ENCODE assay signal across 25 cellular contexts in the genomic region with DNA sequence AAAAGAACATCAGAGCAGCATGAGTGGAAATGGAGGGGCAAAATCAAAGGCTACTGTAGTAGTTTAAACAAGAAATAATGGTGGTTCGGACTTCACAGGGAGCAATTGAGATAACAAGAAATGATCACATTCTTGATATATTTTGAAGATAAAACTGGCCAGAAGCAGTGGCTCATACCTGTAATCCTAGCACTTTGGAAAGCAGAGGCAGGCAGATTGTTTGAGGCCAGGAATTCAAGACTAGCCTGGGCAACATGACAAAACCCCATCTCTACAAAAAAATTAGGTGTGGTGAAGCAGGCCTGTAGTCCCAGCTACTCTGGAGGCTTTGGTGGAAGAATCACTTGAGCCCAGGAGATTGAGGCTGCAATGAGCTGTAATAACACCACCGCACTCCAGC.
"Had no signal": no experiment of that assay in that cellular context is flagged by ENCODE, and none has a peak within 500 bp of the region (broad histone marks: within the 10 kb centered on the region; RNA-seq: fewer than 3 reads in every experiment).

No MANE protein-coding gene starts in this region.

- H3K4me3 Mint-ChIP-seq: natural killer cell; nephron; neural progenitor cell; stimulated activated effector memory CD8-positive, alpha-beta T cell treated with anti-CD3 and anti-CD28 coated beads, Interleukin-12 subunit alpha, Interleukin-12 subunit beta, amount 100 ng/mL, for 72 hours; stimulated activated naive B cell treated with anti-CD40 and anti-IgM and Interleukin-4, amounts not matched to agents 10 μg/mL and 1 μg/mL and 100 μg/mL, for 72 hours; stimulated activated naive CD8-positive, alpha-beta T cell treated with anti-CD3 and anti-CD28 coated beads, Interleukin-15, Interleukin-2, amounts not matched to agents 100 ng/mL and 50 ng/mL, for 24 hours; type B pancreatic cell had no signal

- H3K4me1 Mint-ChIP-seq: natural killer cell; nephron; neural progenitor cell; stimulated activated naive B cell treated with anti-CD40 and anti-IgM and Interleukin-4, amounts not matched to agents 10 μg/mL and 1 μg/mL and 100 μg/mL, for 72 hours had no signal

- H3K27me3 Mint-ChIP-seq: progenitor cell of endocrine pancreas; stimulated activated naive B cell treated with anti-CD40 and anti-IgM and Interleukin-4, amounts not matched to agents 10 μg/mL and 1 μg/mL and 100 μg/mL, for 72 hours; stimulated activated naive CD8-positive, alpha-beta T cell treated with anti-CD3 and anti-CD28 coated beads, Interleukin-15, Interleukin-2, amounts not matched to agents 100 ng/mL and 50 ng/mL, for 24 hours; type B pancreatic cell had no signal

- H3K27ac Mint-ChIP-seq: natural killer cell; nephron; neural progenitor cell; progenitor cell of endocrine pancreas; stimulated activated effector memory CD8-positive, alpha-beta T cell treated with anti-CD3 and anti-CD28 coated beads, Interleukin-12 subunit alpha, Interleukin-12 subunit beta, amount 100 ng/mL, for 72 hours; stimulated activated naive CD8-positive, alpha-beta T cell treated with anti-CD3 and anti-CD28 coated beads, Interleukin-15, Interleukin-2, amounts not matched to agents 100 ng/mL and 50 ng/mL, for 24 hours; type B pancreatic cell had no signal

- H3K36me3 Mint-ChIP-seq: natural killer cell had no signal

- H3K9me3 Mint-ChIP-seq: natural killer cell; stimulated activated effector memory CD8-positive, alpha-beta T cell treated with anti-CD3 and anti-CD28 coated beads, Interleukin-12 subunit alpha, Interleukin-12 subunit beta, amount 100 ng/mL, for 72 hours; stimulated activated naive B cell treated with anti-CD40 and anti-IgM and Interleukin-4, amounts not matched to agents 10 μg/mL and 1 μg/mL and 100 μg/mL, for 72 hours; stimulated activated naive CD8-positive, alpha-beta T cell treated with anti-CD3 and anti-CD28 coated beads, Interleukin-15, Interleukin-2, amounts not matched to agents 100 ng/mL and 50 ng/mL, for 24 hours; type B pancreatic cell had no signal

- DNase-seq: natural killer cell; occipital lobe; ovary; posterior cingulate gyrus; psoas muscle; right cardiac atrium; right lobe of liver; sigmoid colon; small intestine; stimulated activated CD4-positive, alpha-beta T cell treated with anti-CD3 and anti-CD28 coated beads, Interleukin-15, amount 100 ng/mL, for 24 hours; stimulated activated CD4-positive, alpha-beta T cell treated with anti-CD3 and anti-CD28 coated beads, Interleukin-2, amount 100 ng/mL, for 24 hours; stimulated activated CD4-positive, alpha-beta T cell treated with anti-CD3 and anti-CD28 coated beads, Interleukin-2, amount 100 ng/mL, for 48 hours; stimulated activated CD4-positive, alpha-beta T cell treated with anti-CD3 and anti-CD28 coated beads, Interleukin-4, amount 100 ng/mL, for 24 hours; stimulated activated naive B cell treated with anti-CD40 and anti-IgM and Interleukin-4, amounts not matched to agents 10 μg/mL and 1 μg/mL and 100 μg/mL, for 72 hours; stimulated activated naive CD4-positive, alpha-beta T cell treated with Interleukin-2 at 50 U/mL for 16 hours; stomach; thyroid gland; upper lobe of right lung; uterus had no signal

- ATAC-seq: natural killer cell; psoas muscle; right cardiac atrium; right lobe of liver; stimulated activated effector memory CD8-positive, alpha-beta T cell treated with anti-CD3 and anti-CD28 coated beads, Interleukin-12 subunit alpha, Interleukin-12 subunit beta, amount 100 ng/mL, for 72 hours; stimulated activated naive B cell treated with anti-CD40 and anti-IgM and Interleukin-4, amounts not matched to agents 10 μg/mL and 1 μg/mL and 100 μg/mL, for 72 hours; upper lobe of right lung had no signal
